8 cellular contexts compared by ENCODE assay signal in genomic region chr3:142724682-142725351, GRCh38. TPM values are rescaled to one million over a fixed set of nuclear protein-coding genes. Genes with fewer than 3 reads are reported as not detected.
A peak's percentile ranks its signal among the peaks of the same experiment; 100 is the strongest.
DNase-seq lines count a peak whose midpoint lies in the region; ATAC-seq and TF ChIP-seq lines count a peak whose summit lies in the region.

No MANE protein-coding gene starts in this region.

- H3K79me2 ChIP-seq in OCI-LY1 (ENCODE audit: insufficient read depth, low read length): no peaks in the 10 kb centered on the region
- peaks cover 18% of the 10 kb centered on the region for H3K79me2 ChIP-seq in hepatocyte

- no peaks in the 10 kb centered on the region for H4K20me1 ChIP-seq in OCI-LY1 (ENCODE audit: insufficient read depth, low read length)
- no peaks in the 10 kb centered on the region for H4K20me1 ChIP-seq in hepatocyte (ENCODE audit: insufficient read depth, poor library complexity, severe bottlenecking)

- H3K27me3 ChIP-seq in OCI-LY1 (ENCODE audit: insufficient read depth, low read length) (no peaks in the 10 kb centered on the region), hepatocyte (no peaks in the 10 kb centered on the region)

- peak overlapping the region; percentile 83 for H3K4me3 Mint-ChIP-seq in activated naive CD4-positive, alpha-beta T cell treated with anti-CD3 and anti-CD28 coated beads for 36 hours
- peak overlapping the region; percentile 88 for H3K4me3 Mint-ChIP-seq in progenitor cell of endocrine pancreas (ENCODE audit: low read depth)

- under 1% methylated on average over 34 of the region's 35 CpGs for WGBS in hepatocyte (ENCODE audit: low lambda C conversion rate, missing lambda C conversion rate)

- H3K9me3 ChIP-seq in OCI-LY1 (ENCODE audit: low read length) (peaks cover 2% of the 10 kb centered on the region; the same call in 1 of the 2 replicates), hepatocyte (ENCODE audit: low read depth) (no peaks in the 10 kb centered on the region)

- peak; percentile 38 for DNase-seq in activated naive CD4-positive, alpha-beta T cell treated with anti-CD3 and anti-CD28 coated beads for 36 hours
- no peak for DNase-seq in activated naive CD4-positive, alpha-beta T cell treated with Interleukin-2 at 50 U/mL for 16 hours
- no peak for DNase-seq in astrocyte of the cerebellum (ENCODE audit: low read depth)
- peak; percentile 64 for DNase-seq in hepatocyte (ENCODE audit: low spot score)
- peak; percentile 38 for DNase-seq in progenitor cell of endocrine pancreas (ENCODE audit: low spot score, unreplicated experiment)

- intact Hi-C loops in activated naive CD4-positive, alpha-beta T cell treated with anti-CD3 and anti-CD28 coated beads for 36 hours (cut with micrococcal nuclease): loop anchor here (1.0 to 10.0 kb wide), 9 partner anchors 129 to 1246 kb away; partner anchors contain the start of genes ATP1B3, ATR, DIPK2A and GK5

- H3K36me3 ChIP-seq in OCI-LY1 (ENCODE audit: insufficient read depth, low read length): no peaks in the 10 kb centered on the region
- no peaks in the 10 kb centered on the region for H3K36me3 ChIP-seq in hepatocyte (replicated peaks; ENCODE audit: insufficient read depth, low read depth)

- ATAC-seq in HG03045 (IDR thresholded peaks at IDR 0.05; ENCODE audit: unreplicated experiment): peak; percentile 32
- ATAC-seq in HG03095 (IDR thresholded peaks at IDR 0.05; ENCODE audit: unreplicated experiment): no peak

- H3K4me3 ChIP-seq in OCI-LY1 (ENCODE audit: low read depth, low read length, poor library complexity, severe bottlenecking): peak overlapping the region; percentile 72
- H3K4me3 ChIP-seq in astrocyte of the cerebellum (ENCODE audit: low read depth, low read length): peak overlapping the region; percentile 74
- peak overlapping the region; percentile 57 for H3K4me3 ChIP-seq in hepatocyte

- H3K9me2 ChIP-seq in OCI-LY1 (ENCODE audit: low read depth, low read length) (no peaks in the 10 kb centered on the region), hepatocyte (replicated peaks; ENCODE audit: insufficient read depth) (no peaks in the 10 kb centered on the region)

- H3K9ac ChIP-seq in OCI-LY1 (ENCODE audit: low read length): peak overlapping the region; percentile 62; the same call in 1 of the 2 replicates

- H3K27me3 Mint-ChIP-seq in activated naive CD4-positive, alpha-beta T cell treated with anti-CD3 and anti-CD28 coated beads for 36 hours (ENCODE audit: low read depth): peaks cover 16% of the 10 kb centered on the region
- H3K27me3 Mint-ChIP-seq in progenitor cell of endocrine pancreas: no peaks in the 10 kb centered on the region

- H2AFZ ChIP-seq in OCI-LY1 (ENCODE audit: low read length): peak overlapping the region; percentile 11
- peak overlapping the region; percentile 13 for H2AFZ ChIP-seq in hepatocyte

- H3K4me1 Mint-ChIP-seq in activated naive CD4-positive, alpha-beta T cell treated with anti-CD3 and anti-CD28 coated beads for 36 hours (ENCODE audit: low read depth): peaks cover 10% of the 10 kb centered on the region
- H3K4me1 Mint-ChIP-seq in progenitor cell of endocrine pancreas (ENCODE audit: low read depth): peaks cover 6% of the 10 kb centered on the region

- H3F3A ChIP-seq in OCI-LY1 (ENCODE audit: insufficient read depth, low read length): no peaks in the 10 kb centered on the region

- H3K4me1 ChIP-seq in OCI-LY1 (ENCODE audit: insufficient read depth, low read length, severe bottlenecking): peaks cover 9% of the 10 kb centered on the region
- no peaks in the 10 kb centered on the region for H3K4me1 ChIP-seq in hepatocyte (ENCODE audit: insufficient read depth)

- peak overlapping the region; percentile 60 for H3K27ac Mint-ChIP-seq in activated naive CD4-positive, alpha-beta T cell treated with anti-CD3 and anti-CD28 coated beads for 36 hours
- H3K27ac Mint-ChIP-seq in progenitor cell of endocrine pancreas: peak overlapping the region; percentile 97

- in situ Hi-C loops in astrocyte of the cerebellum (cut with HindIII; ENCODE audit: low sequenced_read_pairs): loop anchor here (5.0 kb wide), 1 partner anchor 77 kb away; no protein-coding TSS in a partner anchor

- peak overlapping the region; percentile 74 for H3K4me2 ChIP-seq in OCI-LY1 (ENCODE audit: low read length)
- peak overlapping the region; percentile 88 for H3K4me2 ChIP-seq in hepatocyte

- no peak for TF ChIP-seq CTCF in OCI-LY1 (IDR thresholded peaks at IDR 0.05; ENCODE audit: low read length)
- TF ChIP-seq CTCF in astrocyte of the cerebellum (IDR thresholded peaks at IDR 0.05; ENCODE audit: low read depth, low read length, missing control alignments): no peak
- peak; percentile 23 for TF ChIP-seq CTCF in hepatocyte (IDR thresholded peaks at IDR 0.05; ENCODE audit: poor library complexity)
- TF ChIP-seq CTCF in progenitor cell of endocrine pancreas (IDR thresholded peaks at IDR 0.05; ENCODE audit: unreplicated experiment): peak; percentile 37

- H3K27ac ChIP-seq in OCI-LY1 (ENCODE audit: low read depth, low read length, poor library complexity, severe bottlenecking) (no peak overlapping the region), hepatocyte (peak overlapping the region; percentile 74)

- no peaks in the 10 kb centered on the region for H3K36me3 Mint-ChIP-seq in activated naive CD4-positive, alpha-beta T cell treated with anti-CD3 and anti-CD28 coated beads for 36 hours (ENCODE audit: low read depth)
- peaks cover 1% of the 10 kb centered on the region for H3K36me3 Mint-ChIP-seq in progenitor cell of endocrine pancreas (ENCODE audit: insufficient read depth)

- H3K9me3 Mint-ChIP-seq in activated naive CD4-positive, alpha-beta T cell treated with anti-CD3 and anti-CD28 coated beads for 36 hours: no peaks in the 10 kb centered on the region
- H3K9me3 Mint-ChIP-seq in progenitor cell of endocrine pancreas (ENCODE audit: low read depth): peaks cover 8% of the 10 kb centered on the region

- CTCF ChIA-PET in activated naive CD4-positive, alpha-beta T cell treated with anti-CD3 and anti-CD28 coated beads for 36 hours (lab: Charles Lee): no interaction called here

RNA-seq across cellular contexts. Expression of gene TRPC1, which starts 1.0 kb away (rescaled TPM):
- total RNA-seq in activated naive CD4-positive, alpha-beta T cell treated with anti-CD3 and anti-CD28 coated beads for 36 hours: 1 to 10 TPM; 3.1 to 4.8 TPM
- 7.9 and 12.6 TPM in 2 replicates for total RNA-seq in hepatocyte
- 3.3 and 4.4 TPM in 2 replicates for polyA plus RNA-seq in hepatocyte
- total RNA-seq in progenitor cell of endocrine pancreas: 16.5 and 17.6 TPM in 2 replicates

Comparison
In these comparisons a context has a peak if more than half of its experiments do, and no peak if none do; other contexts are left out.
1. DNase-seq: peak in activated naive CD4-positive, alpha-beta T cell treated with anti-CD3 and anti-CD28 coated beads for 36 hours (single experiment), hepatocyte (single experiment) and progenitor cell of endocrine pancreas (single experiment); none in activated naive CD4-positive, alpha-beta T cell treated with Interleukin-2 at 50 U/mL for 16 hours (single experiment) and astrocyte of the cerebellum (single experiment).
2. CTCF ChIP-seq: peak in hepatocyte (single experiment) and progenitor cell of endocrine pancreas (single experiment); none in OCI-LY1 (single experiment) and astrocyte of the cerebellum (single experiment).
3. Peak in every context shown above with its lines, with median percentiles within 50 percentile points of each other: H3K4me3 ChIP-seq.